In genomic region chr1:165218666-165219065, GRCh38 we compare ENCODE assay signal across 13 cellular contexts.
"Had no signal": no experiment of that assay in that cellular context is flagged by ENCODE, and none has a peak within 500 bp of the region (broad histone marks: within the 10 kb centered on the region; RNA-seq: fewer than 3 reads in every experiment).

No MANE protein-coding gene starts in this region.

- DNase-seq: activated CD4-positive, alpha-beta T cell treated with anti-CD3 and anti-CD28 coated beads, Interleukin-2, amount 10 ng/mL, durations not matched to agents 7 days and 5 days; activated CD8-positive, alpha-beta memory T cell treated with anti-CD3 and anti-CD28 coated beads for 24 hours; activated gamma-delta T cell treated with Interleukin-2 at 50 U/mL for 16 hours; amniotic stem cell; caudate nucleus; left colon; naive B cell; right cardiac atrium; small intestine; stimulated activated CD4-positive, alpha-beta T cell treated with anti-CD3 and anti-CD28 coated beads, Interleukin-4, amount 100 ng/mL, for 4 hours; stimulated activated CD8-positive, alpha-beta memory T cell treated with anti-CD3 and anti-CD28 coated beads, Interleukin-4, amount 100 ng/mL, for 48 hours; stimulated activated naive CD8-positive, alpha-beta T cell treated with anti-CD3 and anti-CD28 coated beads, Interleukin-15, Interleukin-2, amounts not matched to agents 100 U/mL and 50 U/mL, for 24 hours; trophoblast cell had no signal

- ATAC-seq: left colon; right cardiac atrium; stimulated activated naive CD8-positive, alpha-beta T cell treated with anti-CD3 and anti-CD28 coated beads, Interleukin-15, Interleukin-2, amounts not matched to agents 100 U/mL and 50 U/mL, for 24 hours had no signal
